ENCODE assay signal across 1 cellular context in the genomic region with DNA sequence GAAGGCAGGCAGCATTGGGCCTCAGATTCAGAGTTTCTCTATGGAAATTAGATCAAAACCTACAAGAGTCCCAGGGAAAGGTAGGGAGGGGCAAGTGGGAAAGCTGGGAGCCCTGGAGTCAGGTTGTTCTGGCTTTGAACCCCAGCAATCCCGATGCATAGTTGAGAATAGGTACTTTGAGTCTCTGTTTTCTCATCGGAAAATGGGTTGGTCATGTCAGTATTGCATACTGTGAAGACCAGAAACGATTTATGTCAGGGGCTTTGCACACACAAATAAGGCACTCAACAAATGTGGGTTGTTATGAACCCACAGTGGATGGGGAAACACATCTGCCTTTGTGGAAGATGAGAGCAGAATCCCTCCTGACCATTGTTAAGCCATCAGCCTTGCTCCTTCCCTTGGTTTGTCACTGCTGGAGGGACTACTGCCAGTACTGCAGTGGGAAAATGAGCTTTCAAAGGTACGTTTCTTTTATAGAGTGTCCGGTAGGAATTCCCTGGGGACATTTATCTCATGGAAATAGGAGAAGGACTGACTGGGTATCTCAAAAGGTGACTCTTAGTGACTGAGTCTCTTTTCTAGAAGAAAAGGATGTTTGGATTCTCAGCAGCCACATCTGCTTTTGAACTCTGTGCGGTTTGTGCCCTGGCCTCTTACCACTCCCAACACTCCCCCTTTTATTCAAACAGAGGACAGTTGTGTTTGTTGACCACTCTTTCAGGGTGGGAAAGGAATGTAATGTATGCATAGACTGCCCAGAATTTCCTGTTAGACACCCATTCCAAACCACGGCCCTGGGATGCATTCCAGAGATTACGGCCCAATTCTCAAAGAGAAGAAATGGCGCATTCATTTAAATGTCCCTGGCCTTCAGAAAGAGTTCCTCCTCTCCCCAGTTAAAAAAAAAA.
A peak's percentile ranks its signal among the peaks of the same experiment; 100 is the strongest.
TF ChIP-seq lines count a peak whose summit lies in the region.

No MANE protein-coding gene starts in this region.

TF ChIP-seq in HepG2, 621 proteins besides CTCF, POLR2A, EP300 and RAD21 (continued from another document and continues in another):
- TF ChIP-seq, protein P1, sequence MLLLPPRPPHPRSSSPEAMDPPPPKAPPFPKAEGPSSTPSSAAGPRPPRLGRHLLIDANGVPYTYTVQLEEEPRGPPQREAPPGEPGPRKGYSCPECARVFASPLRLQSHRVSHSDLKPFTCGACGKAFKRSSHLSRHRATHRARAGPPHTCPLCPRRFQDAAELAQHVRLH (CRISPR knock-in tag; IDR thresholded peaks at IDR 0.05; ENCODE audit: borderline replicate concordance, low read depth) = no peak; the same call in 1 of the 2 replicates
- TF ChIP-seq HOXA3 (CRISPR knock-in tag; IDR thresholded peaks at IDR 0.05) = peak; percentile 35; the same call in 1 of the 2 replicates
- TF ChIP-seq ZNF713 (CRISPR knock-in tag; IDR thresholded peaks at IDR 0.05) = no peak
- TF ChIP-seq, protein P2, sequence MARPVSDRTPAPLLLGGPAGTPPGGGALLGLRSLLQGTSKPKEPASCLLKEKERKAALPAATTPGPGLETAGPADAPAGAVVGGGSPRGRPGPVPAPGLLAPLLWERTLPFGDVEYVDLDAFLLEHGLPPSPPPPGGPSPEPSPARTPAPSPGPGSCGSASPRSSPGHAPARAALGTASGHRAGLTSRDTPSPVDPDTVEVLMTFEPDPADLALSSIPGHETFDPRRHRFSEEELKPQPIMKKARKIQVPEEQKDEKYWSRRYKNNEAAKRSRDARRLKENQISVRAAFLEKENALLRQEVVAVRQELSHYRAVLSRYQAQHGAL (CRISPR knock-in tag; IDR thresholded peaks at IDR 0.05; ENCODE audit: not compliant biosample characterization) = no peak
- TF ChIP-seq, protein P3, sequence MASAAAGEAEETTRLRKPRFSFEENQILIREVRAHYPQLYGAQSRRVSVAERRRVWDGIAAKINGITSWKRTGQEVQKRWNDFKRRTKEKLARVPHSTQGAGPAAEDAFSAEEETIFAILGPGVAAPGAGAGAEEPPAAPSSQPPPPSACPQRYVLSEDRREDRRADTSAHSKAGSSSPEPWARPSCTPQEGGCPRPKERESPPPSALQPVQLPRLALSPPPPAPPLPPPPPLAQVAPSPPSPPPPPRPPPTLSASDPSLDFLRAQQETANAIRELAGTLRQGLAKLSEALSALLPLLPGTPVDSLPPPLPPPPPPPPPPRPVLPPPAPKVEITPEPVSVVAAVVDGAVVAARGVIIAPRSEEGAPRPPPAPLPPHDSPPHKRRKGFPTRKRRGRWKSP (CRISPR knock-in tag; IDR thresholded peaks at IDR 0.05) = no peak
- TF ChIP-seq ZNF678 (CRISPR knock-in tag; IDR thresholded peaks at IDR 0.05) = no peak
- TF ChIP-seq RARG (CRISPR knock-in tag; IDR thresholded peaks at IDR 0.05; ENCODE audit: low read depth) = no peak
- no peak for TF ChIP-seq ZSCAN25 (CRISPR knock-in tag; IDR thresholded peaks at IDR 0.05)
- TF ChIP-seq HIVEP1 (CRISPR knock-in tag; IDR thresholded peaks at IDR 0.05) = no peak
- TF ChIP-seq, protein P4, sequence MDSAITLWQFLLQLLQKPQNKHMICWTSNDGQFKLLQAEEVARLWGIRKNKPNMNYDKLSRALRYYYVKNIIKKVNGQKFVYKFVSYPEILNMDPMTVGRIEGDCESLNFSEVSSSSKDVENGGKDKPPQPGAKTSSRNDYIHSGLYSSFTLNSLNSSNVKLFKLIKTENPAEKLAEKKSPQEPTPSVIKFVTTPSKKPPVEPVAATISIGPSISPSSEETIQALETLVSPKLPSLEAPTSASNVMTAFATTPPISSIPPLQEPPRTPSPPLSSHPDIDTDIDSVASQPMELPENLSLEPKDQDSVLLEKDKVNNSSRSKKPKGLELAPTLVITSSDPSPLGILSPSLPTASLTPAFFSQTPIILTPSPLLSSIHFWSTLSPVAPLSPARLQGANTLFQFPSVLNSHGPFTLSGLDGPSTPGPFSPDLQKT (CRISPR knock-in tag; IDR thresholded peaks at IDR 0.05; ENCODE audit: borderline replicate concordance) = no peak
- peak; percentile 54 for TF ChIP-seq PPARG (CRISPR knock-in tag; conservative IDR thresholded peaks at IDR 0.05)
- TF ChIP-seq, protein P5, sequence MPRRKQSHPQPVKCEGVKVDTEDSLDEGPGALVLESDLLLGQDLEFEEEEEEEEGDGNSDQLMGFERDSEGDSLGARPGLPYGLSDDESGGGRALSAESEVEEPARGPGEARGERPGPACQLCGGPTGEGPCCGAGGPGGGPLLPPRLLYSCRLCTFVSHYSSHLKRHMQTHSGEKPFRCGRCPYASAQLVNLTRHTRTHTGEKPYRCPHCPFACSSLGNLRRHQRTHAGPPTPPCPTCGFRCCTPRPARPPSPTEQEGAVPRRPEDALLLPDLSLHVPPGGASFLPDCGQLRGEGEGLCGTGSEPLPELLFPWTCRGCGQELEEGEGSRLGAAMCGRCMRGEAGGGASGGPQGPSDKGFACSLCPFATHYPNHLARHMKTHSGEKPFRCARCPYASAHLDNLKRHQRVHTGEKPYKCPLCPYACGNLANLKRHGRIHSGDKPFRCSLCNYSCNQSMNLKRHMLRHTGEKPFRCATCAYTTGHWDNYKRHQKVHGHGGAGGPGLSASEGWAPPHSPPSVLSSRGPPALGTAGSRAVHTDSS (CRISPR knock-in tag; conservative IDR thresholded peaks at IDR 0.05) = no peak
- no peak; the same call in 1 of the 2 replicates for TF ChIP-seq ZNF644 (CRISPR knock-in tag; IDR thresholded peaks at IDR 0.05; ENCODE audit: low read depth)
- TF ChIP-seq, protein P6, sequence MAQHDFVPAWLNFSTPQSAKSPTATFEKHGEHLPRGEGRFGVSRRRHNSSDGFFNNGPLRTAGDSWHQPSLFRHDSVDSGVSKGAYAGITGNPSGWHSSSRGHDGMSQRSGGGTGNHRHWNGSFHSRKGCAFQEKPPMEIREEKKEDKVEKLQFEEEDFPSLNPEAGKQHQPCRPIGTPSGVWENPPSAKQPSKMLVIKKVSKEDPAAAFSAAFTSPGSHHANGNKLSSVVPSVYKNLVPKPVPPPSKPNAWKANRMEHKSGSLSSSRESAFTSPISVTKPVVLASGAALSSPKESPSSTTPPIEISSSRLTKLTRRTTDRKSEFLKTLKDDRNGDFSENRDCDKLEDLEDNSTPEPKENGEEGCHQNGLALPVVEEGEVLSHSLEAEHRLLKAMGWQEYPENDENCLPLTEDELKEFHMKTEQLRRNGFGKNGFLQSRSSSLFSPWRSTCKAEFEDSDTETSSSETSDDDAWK (CRISPR knock-in tag; IDR thresholded peaks at IDR 0.05) = no peak
- TF ChIP-seq HNF4A (CRISPR knock-in tag; IDR thresholded peaks at IDR 0.05) = peak; percentile 69
- TF ChIP-seq, protein P7, sequence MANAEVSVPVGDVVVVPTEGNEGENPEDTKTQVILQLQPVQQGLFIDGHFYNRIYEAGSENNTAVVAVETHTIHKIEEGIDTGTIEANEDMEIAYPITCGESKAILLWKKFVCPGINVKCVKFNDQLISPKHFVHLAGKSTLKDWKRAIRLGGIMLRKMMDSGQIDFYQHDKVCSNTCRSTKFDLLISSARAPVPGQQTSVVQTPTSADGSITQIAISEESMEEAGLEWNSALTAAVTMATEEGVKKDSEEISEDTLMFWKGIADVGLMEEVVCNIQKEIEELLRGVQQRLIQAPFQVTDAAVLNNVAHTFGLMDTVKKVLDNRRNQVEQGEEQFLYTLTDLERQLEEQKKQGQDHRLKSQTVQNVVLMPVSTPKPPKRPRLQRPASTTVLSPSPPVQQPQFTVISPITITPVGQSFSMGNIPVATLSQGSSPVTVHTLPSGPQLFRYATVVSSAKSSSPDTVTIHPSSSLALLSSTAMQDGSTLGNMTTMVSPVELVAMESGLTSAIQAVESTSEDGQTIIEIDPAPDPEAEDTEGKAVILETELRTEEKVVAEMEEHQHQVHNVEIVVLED (CRISPR knock-in tag; IDR thresholded peaks at IDR 0.05; ENCODE audit: borderline replicate concordance) = no peak
- TF ChIP-seq HMG20B (CRISPR knock-in tag; conservative IDR thresholded peaks at IDR 0.05) = no peak
- no peak for TF ChIP-seq PLRG1 (conservative IDR thresholded peaks at IDR 0.05)
- TF ChIP-seq HES4 (CRISPR knock-in tag; IDR thresholded peaks at IDR 0.05; ENCODE audit: borderline replicate concordance) = no peak
- TF ChIP-seq ZNF569 (CRISPR knock-in tag; IDR thresholded peaks at IDR 0.05; ENCODE audit: borderline replicate concordance) = no peak
- TF ChIP-seq ZNF614 (CRISPR knock-in tag; IDR thresholded peaks at IDR 0.05; ENCODE audit: borderline replicate concordance) = no peak; the same call in 1 of the 2 replicates
- no peak for TF ChIP-seq RBM39 (IDR thresholded peaks at IDR 0.05; ENCODE audit: low read depth, low read length, poor library complexity, severe bottlenecking)
- TF ChIP-seq, protein P8, sequence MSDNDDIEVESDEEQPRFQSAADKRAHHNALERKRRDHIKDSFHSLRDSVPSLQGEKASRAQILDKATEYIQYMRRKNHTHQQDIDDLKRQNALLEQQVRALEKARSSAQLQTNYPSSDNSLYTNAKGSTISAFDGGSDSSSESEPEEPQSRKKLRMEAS (IDR thresholded peaks at IDR 0.05) = no peak; the same call in 1 of the 2 replicates
- TF ChIP-seq, protein P9, sequence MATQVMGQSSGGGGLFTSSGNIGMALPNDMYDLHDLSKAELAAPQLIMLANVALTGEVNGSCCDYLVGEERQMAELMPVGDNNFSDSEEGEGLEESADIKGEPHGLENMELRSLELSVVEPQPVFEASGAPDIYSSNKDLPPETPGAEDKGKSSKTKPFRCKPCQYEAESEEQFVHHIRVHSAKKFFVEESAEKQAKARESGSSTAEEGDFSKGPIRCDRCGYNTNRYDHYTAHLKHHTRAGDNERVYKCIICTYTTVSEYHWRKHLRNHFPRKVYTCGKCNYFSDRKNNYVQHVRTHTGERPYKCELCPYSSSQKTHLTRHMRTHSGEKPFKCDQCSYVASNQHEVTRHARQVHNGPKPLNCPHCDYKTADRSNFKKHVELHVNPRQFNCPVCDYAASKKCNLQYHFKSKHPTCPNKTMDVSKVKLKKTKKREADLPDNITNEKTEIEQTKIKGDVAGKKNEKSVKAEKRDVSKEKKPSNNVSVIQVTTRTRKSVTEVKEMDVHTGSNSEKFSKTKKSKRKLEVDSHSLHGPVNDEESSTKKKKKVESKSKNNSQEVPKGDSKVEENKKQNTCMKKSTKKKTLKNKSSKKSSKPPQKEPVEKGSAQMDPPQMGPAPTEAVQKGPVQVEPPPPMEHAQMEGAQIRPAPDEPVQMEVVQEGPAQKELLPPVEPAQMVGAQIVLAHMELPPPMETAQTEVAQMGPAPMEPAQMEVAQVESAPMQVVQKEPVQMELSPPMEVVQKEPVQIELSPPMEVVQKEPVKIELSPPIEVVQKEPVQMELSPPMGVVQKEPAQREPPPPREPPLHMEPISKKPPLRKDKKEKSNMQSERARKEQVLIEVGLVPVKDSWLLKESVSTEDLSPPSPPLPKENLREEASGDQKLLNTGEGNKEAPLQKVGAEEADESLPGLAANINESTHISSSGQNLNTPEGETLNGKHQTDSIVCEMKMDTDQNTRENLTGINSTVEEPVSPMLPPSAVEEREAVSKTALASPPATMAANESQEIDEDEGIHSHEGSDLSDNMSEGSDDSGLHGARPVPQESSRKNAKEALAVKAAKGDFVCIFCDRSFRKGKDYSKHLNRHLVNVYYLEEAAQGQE (IDR thresholded peaks at IDR 0.05; ENCODE audit: borderline replicate concordance in 1 of 2, low read depth in 1 of 2, low read length in 2 of 2) = no peak
- TF ChIP-seq ZSCAN20 (CRISPR knock-in tag; IDR thresholded peaks at IDR 0.05; ENCODE audit: borderline replicate concordance) = no peak
- no peak for TF ChIP-seq HOXD1 (CRISPR knock-in tag; IDR thresholded peaks at IDR 0.05)
- peak; percentile 69; the same call in 1 of the 2 replicates for TF ChIP-seq SALL1 (CRISPR knock-in tag; IDR thresholded peaks at IDR 0.05)
- TF ChIP-seq, protein P10, sequence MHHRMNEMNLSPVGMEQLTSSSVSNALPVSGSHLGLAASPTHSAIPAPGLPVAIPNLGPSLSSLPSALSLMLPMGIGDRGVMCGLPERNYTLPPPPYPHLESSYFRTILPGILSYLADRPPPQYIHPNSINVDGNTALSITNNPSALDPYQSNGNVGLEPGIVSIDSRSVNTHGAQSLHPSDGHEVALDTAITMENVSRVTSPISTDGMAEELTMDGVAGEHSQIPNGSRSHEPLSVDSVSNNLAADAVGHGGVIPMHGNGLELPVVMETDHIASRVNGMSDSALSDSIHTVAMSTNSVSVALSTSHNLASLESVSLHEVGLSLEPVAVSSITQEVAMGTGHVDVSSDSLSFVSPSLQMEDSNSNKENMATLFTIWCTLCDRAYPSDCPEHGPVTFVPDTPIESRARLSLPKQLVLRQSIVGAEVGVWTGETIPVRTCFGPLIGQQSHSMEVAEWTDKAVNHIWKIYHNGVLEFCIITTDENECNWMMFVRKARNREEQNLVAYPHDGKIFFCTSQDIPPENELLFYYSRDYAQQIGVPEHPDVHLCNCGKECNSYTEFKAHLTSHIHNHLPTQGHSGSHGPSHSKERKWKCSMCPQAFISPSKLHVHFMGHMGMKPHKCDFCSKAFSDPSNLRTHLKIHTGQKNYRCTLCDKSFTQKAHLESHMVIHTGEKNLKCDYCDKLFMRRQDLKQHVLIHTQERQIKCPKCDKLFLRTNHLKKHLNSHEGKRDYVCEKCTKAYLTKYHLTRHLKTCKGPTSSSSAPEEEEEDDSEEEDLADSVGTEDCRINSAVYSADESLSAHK (CRISPR knock-in tag; IDR thresholded peaks at IDR 0.05; ENCODE audit: borderline replicate concordance) = no peak
- TF ChIP-seq, protein P11, sequence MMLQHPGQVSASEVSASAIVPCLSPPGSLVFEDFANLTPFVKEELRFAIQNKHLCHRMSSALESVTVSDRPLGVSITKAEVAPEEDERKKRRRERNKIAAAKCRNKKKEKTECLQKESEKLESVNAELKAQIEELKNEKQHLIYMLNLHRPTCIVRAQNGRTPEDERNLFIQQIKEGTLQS (CRISPR knock-in tag; IDR thresholded peaks at IDR 0.05) = no peak
- no peak for TF ChIP-seq ZFP37 (CRISPR knock-in tag; IDR thresholded peaks at IDR 0.05; ENCODE audit: borderline replicate concordance)
- no peak for TF ChIP-seq ZNF432 (CRISPR knock-in tag; IDR thresholded peaks at IDR 0.05; ENCODE audit: borderline replicate concordance)
- TF ChIP-seq, protein P12, sequence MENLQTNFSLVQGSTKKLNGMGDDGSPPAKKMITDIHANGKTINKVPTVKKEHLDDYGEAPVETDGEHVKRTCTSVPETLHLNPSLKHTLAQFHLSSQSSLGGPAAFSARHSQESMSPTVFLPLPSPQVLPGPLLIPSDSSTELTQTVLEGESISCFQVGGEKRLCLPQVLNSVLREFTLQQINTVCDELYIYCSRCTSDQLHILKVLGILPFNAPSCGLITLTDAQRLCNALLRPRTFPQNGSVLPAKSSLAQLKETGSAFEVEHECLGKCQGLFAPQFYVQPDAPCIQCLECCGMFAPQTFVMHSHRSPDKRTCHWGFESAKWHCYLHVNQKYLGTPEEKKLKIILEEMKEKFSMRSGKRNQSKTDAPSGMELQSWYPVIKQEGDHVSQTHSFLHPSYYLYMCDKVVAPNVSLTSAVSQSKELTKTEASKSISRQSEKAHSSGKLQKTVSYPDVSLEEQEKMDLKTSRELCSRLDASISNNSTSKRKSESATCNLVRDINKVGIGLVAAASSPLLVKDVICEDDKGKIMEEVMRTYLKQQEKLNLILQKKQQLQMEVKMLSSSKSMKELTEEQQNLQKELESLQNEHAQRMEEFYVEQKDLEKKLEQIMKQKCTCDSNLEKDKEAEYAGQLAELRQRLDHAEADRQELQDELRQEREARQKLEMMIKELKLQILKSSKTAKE (CRISPR knock-in tag; IDR thresholded peaks at IDR 0.05; ENCODE audit: borderline replicate concordance) = no peak; the same call in 1 of the 2 replicates
- no peak for TF ChIP-seq ZFP36L2 (CRISPR knock-in tag; IDR thresholded peaks at IDR 0.05)
- no peak for TF ChIP-seq SUZ12 (IDR thresholded peaks at IDR 0.05; ENCODE audit: low read depth, low read length)
- TF ChIP-seq, protein P13, sequence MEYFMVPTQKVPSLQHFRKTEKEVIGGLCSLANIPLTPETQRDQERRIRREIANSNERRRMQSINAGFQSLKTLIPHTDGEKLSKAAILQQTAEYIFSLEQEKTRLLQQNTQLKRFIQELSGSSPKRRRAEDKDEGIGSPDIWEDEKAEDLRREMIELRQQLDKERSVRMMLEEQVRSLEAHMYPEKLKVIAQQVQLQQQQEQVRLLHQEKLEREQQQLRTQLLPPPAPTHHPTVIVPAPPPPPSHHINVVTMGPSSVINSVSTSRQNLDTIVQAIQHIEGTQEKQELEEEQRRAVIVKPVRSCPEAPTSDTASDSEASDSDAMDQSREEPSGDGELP (IDR thresholded peaks at IDR 0.05; ENCODE audit: borderline replicate concordance, low read depth) = peak; percentile 62; the same call in 1 of the 2 replicates
- TF ChIP-seq ARNT (IDR thresholded peaks at IDR 0.05) = no peak
- no peak for TF ChIP-seq ZNF460 (CRISPR knock-in tag; IDR thresholded peaks at IDR 0.05; ENCODE audit: borderline replicate concordance)
